In genomic region chr1:51910618-51911017, GRCh38 we compare ENCODE assay signal across 17 cellular contexts. TPM values are rescaled to one million over a fixed set of nuclear protein-coding genes. Genes with fewer than 3 reads are reported as not detected.
DNase-seq lines count a peak whose midpoint lies in the region; ATAC-seq and TF ChIP-seq lines count a peak whose summit lies in the region.
"Had no signal": no experiment of that assay in that cellular context is flagged by ENCODE, and none has a peak within 500 bp of the region (broad histone marks: within the 10 kb centered on the region; RNA-seq: fewer than 3 reads in every experiment).

No MANE protein-coding gene starts in this region.

- H3K4me1 ChIP-seq in GM23338 (ENCODE audit: insufficient read depth) (peaks cover 10% of the 10 kb centered on the region), Karpas-422 (ENCODE audit: low read length) (peaks cover 8% of the 10 kb centered on the region), neural progenitor cell (peaks cover 25% of the 10 kb centered on the region), breast epithelium (no peaks in the 10 kb centered on the region), testis (no peaks in the 10 kb centered on the region)

- H3K36me3 ChIP-seq in GM23338 (ENCODE audit: insufficient read depth): peaks cover 7% of the 10 kb centered on the region; the same call in 1 of the 2 replicates
- no peaks in the 10 kb centered on the region for H3K36me3 ChIP-seq in Karpas-422 (ENCODE audit: insufficient read depth, low read length)
- peaks cover 4% of the 10 kb centered on the region; the same call in 1 of the 2 replicates for H3K36me3 ChIP-seq in WERI-Rb-1
- H3K36me3 ChIP-seq in neural progenitor cell: no peaks in the 10 kb centered on the region
- no peaks in the 10 kb centered on the region for H3K36me3 ChIP-seq in breast epithelium
- no peaks in the 10 kb centered on the region for H3K36me3 ChIP-seq in testis (ENCODE audit: low read depth, missing control alignments)

- H3K27ac Mint-ChIP-seq in GM23338 (no peak overlapping the region), neural progenitor cell (no peak overlapping the region)
- H3K27ac Mint-ChIP-seq: CD4-positive, alpha-beta memory T cell had no signal

- no peak overlapping the region for H3K9ac ChIP-seq in Karpas-422 (ENCODE audit: low read length)
- no peak overlapping the region for H3K9ac ChIP-seq in neural progenitor cell

- H3K9me3 ChIP-seq in Karpas-422 (ENCODE audit: low read length) (no peaks in the 10 kb centered on the region), WERI-Rb-1 (ENCODE audit: severe bottlenecking) (no peaks in the 10 kb centered on the region), neural progenitor cell (ENCODE audit: low read depth) (no peaks in the 10 kb centered on the region), breast epithelium (no peaks in the 10 kb centered on the region), testis (no peaks in the 10 kb centered on the region)

- H3K27me3 ChIP-seq in GM23338 (ENCODE audit: insufficient read depth) (no peaks in the 10 kb centered on the region), Karpas-422 (ENCODE audit: low read length) (no peaks in the 10 kb centered on the region), WERI-Rb-1 (ENCODE audit: insufficient read depth, low read depth, severe bottlenecking) (no peaks in the 10 kb centered on the region), neural progenitor cell (no peaks in the 10 kb centered on the region), breast epithelium (peaks cover 0 to 15% of the 10 kb centered on the region in 2 donors), testis (no peaks in the 10 kb centered on the region)

- H3K9me2 ChIP-seq in GM23338 (ENCODE audit: insufficient read depth): no peaks in the 10 kb centered on the region
- no peaks in the 10 kb centered on the region for H3K9me2 ChIP-seq in Karpas-422 (replicated peaks; ENCODE audit: insufficient read depth, low read length)

- no peaks in the 10 kb centered on the region for H3K79me2 ChIP-seq in GM23338 (replicated peaks; ENCODE audit: insufficient read depth)
- no peaks in the 10 kb centered on the region for H3K79me2 ChIP-seq in Karpas-422 (ENCODE audit: low read length)
- no peaks in the 10 kb centered on the region for H3K79me2 ChIP-seq in neural progenitor cell (ENCODE audit: low read depth)

- H3K27me3 Mint-ChIP-seq in GM23338 (ENCODE audit: insufficient read depth, low read depth, poor library complexity) (peaks cover 12% of the 10 kb centered on the region), neural progenitor cell (ENCODE audit: insufficient read depth, low read depth) (peaks cover 27% of the 10 kb centered on the region)

- 79 to 86% methylated on average over 1 of the region's 1 CpG for WGBS in testis, 2 donors

- H3K4me2 ChIP-seq in GM23338 (peak overlapping the region; percentile 27; the same call in 1 of the 2 replicates), Karpas-422 (ENCODE audit: low read depth, low read length, poor library complexity, severe bottlenecking) (no peak overlapping the region), neural progenitor cell (peak overlapping the region; percentile 41)

- no peak overlapping the region for H3K4me3 Mint-ChIP-seq in GM23338
- H3K4me3 Mint-ChIP-seq in neural progenitor cell: no peak overlapping the region
- H3K4me3 Mint-ChIP-seq: CD4-positive, alpha-beta memory T cell had no signal

- peaks cover 20% of the 10 kb centered on the region for H3K36me3 Mint-ChIP-seq in GM23338 (ENCODE audit: low read depth)
- H3K36me3 Mint-ChIP-seq in neural progenitor cell: peaks cover 6% of the 10 kb centered on the region
- H3K36me3 Mint-ChIP-seq: CD4-positive, alpha-beta memory T cell had no signal

- H2AFZ ChIP-seq in GM23338: no peak overlapping the region
- H2AFZ ChIP-seq in Karpas-422 (ENCODE audit: low read length): no peak overlapping the region
- H2AFZ ChIP-seq in neural progenitor cell (replicated peaks): no peak overlapping the region

- H4K20me1 ChIP-seq in GM23338 (replicated peaks; ENCODE audit: insufficient read depth) (no peaks in the 10 kb centered on the region), Karpas-422 (ENCODE audit: insufficient read depth, low read depth, low read length) (no peaks in the 10 kb centered on the region), neural progenitor cell (ENCODE audit: low read depth) (no peaks in the 10 kb centered on the region)

- H3K27ac ChIP-seq in GM23338 (ENCODE audit: low read depth) (0 out of 2 replicates have a peak overlapping the region, but pooled peaks have one; percentile 1), Karpas-422 (ENCODE audit: low read length) (no peak overlapping the region), WERI-Rb-1 (peak overlapping the region; percentile 68), neural progenitor cell (peak overlapping the region; percentile 70), breast epithelium (no peak overlapping the region), testis (no peak overlapping the region)

- H3K4me1 Mint-ChIP-seq in GM23338: peaks cover 22% of the 10 kb centered on the region
- peaks cover 7% of the 10 kb centered on the region for H3K4me1 Mint-ChIP-seq in neural progenitor cell

- H3F3A ChIP-seq in GM23338 (replicated peaks; ENCODE audit: low read depth): no peaks in the 10 kb centered on the region
- H3F3A ChIP-seq in neural progenitor cell (ENCODE audit: low read depth): peaks cover 23% of the 10 kb centered on the region

- ATAC-seq in GM23338 (peak; percentile 64; the same call in 2 of the 3 replicates), left lobe of liver (no peak)

- DNase-seq in GM23338 (ENCODE audit: low spot score): no peak
- DNase-seq in Karpas-422: peak; percentile 10
- peak; percentile 26 for DNase-seq in WERI-Rb-1
- peak; percentile 29 for DNase-seq in neural progenitor cell (ENCODE audit: low spot score)
- DNase-seq in left lobe of liver (ENCODE audit: low spot score): no peak
- no peak for DNase-seq in breast epithelium (ENCODE audit: low spot score in 2 of 2)
- DNase-seq in testis: no peak
- DNase-seq in NCI-H1048 (lab: John Stamatoyannopoulos, UW): no peak
- DNase-seq: C1 segment of cervical spinal cord; Calu3; CD4-positive, alpha-beta memory T cell; COR-L47; DMS53; DMS79 treated with DMSO at 0.1 percent for 48 hours; GF-D8; H7; HCEC 1CT had no signal

- no peak for TF ChIP-seq CTCF in GM23338 (conservative IDR thresholded peaks at IDR 0.05; ENCODE audit: low read depth in 2 of 2)
- TF ChIP-seq CTCF in WERI-Rb-1 (IDR thresholded peaks at IDR 0.05; ENCODE audit: low read depth, low read length): no peak
- TF ChIP-seq CTCF in neural progenitor cell (IDR thresholded peaks at IDR 0.05): no peak
- TF ChIP-seq CTCF in breast epithelium (IDR thresholded peaks at IDR 0.05): no peak
- TF ChIP-seq CTCF in testis (IDR thresholded peaks at IDR 0.05): no peak

- H3K9me3 Mint-ChIP-seq in GM23338: peaks cover 17% of the 10 kb centered on the region
- peaks cover 4% of the 10 kb centered on the region for H3K9me3 Mint-ChIP-seq in neural progenitor cell

- intact Hi-C loops in breast epithelium (cut with DNase I; ENCODE audit: low total_unique reads): no loop called here
- intact Hi-C loops in testis (cut with DNase I; ENCODE audit: low total_unique reads): no loop called here

- TF ChIP-seq POLR2A in breast epithelium (IDR thresholded peaks at IDR 0.05) (no peak), testis (IDR thresholded peaks at IDR 0.05) (no peak)

- H3K4me3 ChIP-seq in GM23338 (no peak overlapping the region), Karpas-422 (ENCODE audit: low read length) (no peak overlapping the region), WERI-Rb-1 (ENCODE audit: low read depth, low read length) (no peak overlapping the region), neural progenitor cell (no peak overlapping the region), breast epithelium (no peak overlapping the region), testis (no peak overlapping the region)

TF ChIP-seq in GM23338, 12 proteins besides CTCF, POLR2A, EP300 and RAD21 (continues in another document):
- no peak for TF ChIP-seq STAT1 (IDR thresholded peaks at IDR 0.05; ENCODE audit: unreplicated experiment)
- no peak for TF ChIP-seq CREB1 (CRISPR knock-in tag; IDR thresholded peaks at IDR 0.05; ENCODE audit: low read depth)
- no peak for TF ChIP-seq EZH2 (IDR thresholded peaks at IDR 0.05; ENCODE audit: low read depth, unreplicated experiment)
- TF ChIP-seq EZH2phosphoT487 (IDR thresholded peaks at IDR 0.05; ENCODE audit: unreplicated experiment): no peak
- TF ChIP-seq ZNF331 (CRISPR knock-in tag; IDR thresholded peaks at IDR 0.05; ENCODE audit: low read depth): no peak
- no peak for TF ChIP-seq REST (IDR thresholded peaks at IDR 0.05; ENCODE audit: unreplicated experiment)
- TF ChIP-seq JUNB (IDR thresholded peaks at IDR 0.05; ENCODE audit: unreplicated experiment): no peak
- no peak for TF ChIP-seq ZNF114 (CRISPR knock-in tag; IDR thresholded peaks at IDR 0.05)

RNA-seq across cellular contexts. Expression of gene NRDC, which starts 32.1 kb away (rescaled TPM):
- total RNA-seq in GM23338 (2014; rRNA removed; shearing (Covaris generic)): 121 and 129 TPM in 2 replicates
- polyA plus RNA-seq in GM23338 (2016; fragmentation: Nextera tagmentation; extraction: Ambion mirVana) (198 and 217 TPM in 2 replicates), testis (ENCODE audit: insufficient read depth, low read depth, low replicate concordance) (264 TPM)
- 104 and 140 TPM in 2 replicates for total RNA-seq in Karpas-422 (2014; rRNA removed; shearing (Covaris generic); ENCODE audit: low replicate concordance)
- total RNA-seq in neural progenitor cell (ENCODE audit: low replicate concordance) (98.4 and 141 TPM in 2 replicates), left lobe of liver (86.1 TPM), breast epithelium (100 to 1,000 TPM in 1 of 3 donors, 10 to 100 TPM in 2; 90.6 to 103 (median 97.5) TPM), testis (100 to 1,000 TPM; 108 to 185 TPM)

Comparison
In these comparisons a context has a peak if more than half of its experiments do, and no peak if none do; other contexts are left out.
1. DNase-seq: peak in Karpas-422 (single experiment), WERI-Rb-1 (single experiment) and neural progenitor cell (single experiment); none in GM23338 (single experiment), left lobe of liver (single experiment), breast epithelium (0 of 2), testis (single experiment) and NCI-H1048 (single experiment).
2. H3K27ac ChIP-seq: peak in GM23338 (single experiment), WERI-Rb-1 (single experiment) and neural progenitor cell (single experiment); none in Karpas-422 (single experiment), breast epithelium (0 of 2) and testis (0 of 2).